Comparison of ENCODE assay signal across 26 cellular contexts in the genomic region with DNA sequence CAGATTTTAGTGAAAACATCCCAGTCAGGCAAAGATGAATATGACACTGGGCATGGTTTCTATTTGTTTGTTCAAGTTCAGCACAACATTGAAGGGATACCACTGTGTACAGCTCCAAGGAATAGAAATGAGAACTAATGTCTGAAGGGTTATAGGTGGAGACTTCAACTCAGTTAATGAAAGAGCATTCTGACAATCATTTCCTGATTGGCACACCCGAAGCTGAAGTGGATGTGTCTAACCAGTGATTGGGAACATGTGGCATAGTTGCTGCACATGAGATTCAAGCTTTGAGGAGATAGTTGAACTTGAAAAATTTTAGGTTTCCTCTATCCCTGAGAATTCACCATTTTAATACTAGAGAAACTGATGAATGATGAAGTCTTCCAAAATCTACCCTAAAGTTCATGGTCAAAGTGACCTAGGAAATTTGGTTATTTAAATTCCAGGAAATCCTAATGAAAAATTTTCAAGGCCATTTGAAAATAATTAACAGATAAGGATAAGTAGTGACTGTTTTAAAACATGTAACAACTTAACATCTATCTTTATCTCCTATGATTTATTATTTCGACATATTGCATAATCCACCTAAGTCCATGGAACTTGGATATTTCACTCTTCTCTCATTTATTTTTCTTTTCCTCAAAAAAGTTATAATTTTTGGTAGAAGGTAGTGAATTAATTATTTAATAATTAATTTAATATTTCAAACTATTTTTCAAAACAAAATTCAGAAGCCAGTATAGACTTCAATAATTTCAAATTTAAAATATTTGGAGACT. TPM values are rescaled to one million over a fixed set of nuclear protein-coding genes. Genes with fewer than 3 reads are reported as not detected.
"Had no signal": no experiment of that assay in that cellular context is flagged by ENCODE, and none has a peak within 500 bp of the region (broad histone marks: within the 10 kb centered on the region; RNA-seq: fewer than 3 reads in every experiment).

No MANE protein-coding gene starts in this region.

- H3K9me3 ChIP-seq: ascending aorta, body of pancreas, MG63, Peyer's patch, SJCRH30, SK-N-SH had no signal

- H3K9ac ChIP-seq: SK-N-SH had no signal

- H3K4me3 ChIP-seq: ascending aorta, body of pancreas, MG63, Peyer's patch, SJCRH30 had no signal

- H3K4me2 ChIP-seq: SK-N-SH had no signal

- H3K27me3 ChIP-seq: ascending aorta, body of pancreas, MG63, Peyer's patch, SJCRH30 had no signal

- H3K4me3 Mint-ChIP-seq: activated CD8-positive, alpha-beta T cell treated with anti-CD3 and anti-CD28 coated beads, Interleukin-2, amount 10 ng/mL, durations not matched to agents 7 days and 5 days; activated naive CD4-positive, alpha-beta T cell treated with anti-CD3 and anti-CD28 coated beads, Interleukin-2, amount 50 U/mL, for 24 hours had no signal

- H3K27ac ChIP-seq: ascending aorta, body of pancreas, Peyer's patch, RWPE1, SJCRH30 had no signal

- H3K36me3 ChIP-seq: ascending aorta, MG63, Peyer's patch, SJCRH30 had no signal

- H3K27ac Mint-ChIP-seq: activated CD8-positive, alpha-beta T cell treated with anti-CD3 and anti-CD28 coated beads, Interleukin-2, amount 10 ng/mL, durations not matched to agents 7 days and 5 days; activated naive CD4-positive, alpha-beta T cell treated with anti-CD3 and anti-CD28 coated beads, Interleukin-2, amount 50 U/mL, for 24 hours had no signal

- DNase-seq: activated CD4-positive, alpha-beta T cell treated with anti-CD3 and anti-CD28 coated beads for 4 hours; activated CD8-positive, alpha-beta memory T cell treated with anti-CD3 and anti-CD28 coated beads, Interleukin-2, amount 50 U/mL, for 48 hours; activated CD8-positive, alpha-beta T cell treated with anti-CD3 and anti-CD28 coated beads, Interleukin-2, amount 10 ng/mL, durations not matched to agents 7 days and 5 days; activated effector memory CD4-positive, alpha-beta T cell treated with Interleukin-2 at 50 U/mL for 16 hours; activated naive CD4-positive, alpha-beta T cell; activated T-cell treated with anti-CD3 and anti-CD28 coated beads, Interleukin-2, amount 50 U/mL, for 1 hour; amniotic stem cell; body of pancreas; MG63; MV-4-11; NCI-H1092 treated with DMSO at 0.1 percent for 48 hours; NCI-H1417 treated with DMSO at 0.1 percent for 48 hours; NCI-H1694; NCI-H2029; NCI-H2107; NCI-H345; NCI-H510A; NCI-H69; Peyer's patch; Right ventricle myocardium superior; SJCRH30; SK-N-SH; T-helper 1 cell had no signal

- H3K4me1 ChIP-seq: ascending aorta, body of pancreas, Peyer's patch had no signal

- H3K36me3 Mint-ChIP-seq: activated naive CD4-positive, alpha-beta T cell treated with anti-CD3 and anti-CD28 coated beads, Interleukin-2, amount 50 U/mL, for 24 hours had no signal

- ATAC-seq: activated CD8-positive, alpha-beta T cell treated with anti-CD3 and anti-CD28 coated beads, Interleukin-2, amount 10 ng/mL, durations not matched to agents 7 days and 5 days; body of pancreas had no signal

RNA-seq across cellular contexts. Expression of gene SLC9A4, which starts 38.0 kb away (rescaled TPM):
- total RNA-seq: ascending aorta, Peyer's patch, Right ventricle myocardium superior had no signal
